In genomic region chr2:216078776-216079175, GRCh38 we compare ENCODE assay signal across 1 cellular context.
TF ChIP-seq lines count a peak whose summit lies in the region.

No MANE protein-coding gene starts in this region.

TF ChIP-seq in HepG2, 621 proteins besides CTCF, POLR2A, EP300 and RAD21 (continued from another document and continues in another):
- TF ChIP-seq TARDBP (CRISPR knock-in tag; IDR thresholded peaks at IDR 0.05): peak; percentile 94
- TF ChIP-seq HNRNPK (IDR thresholded peaks at IDR 0.05; ENCODE audit: low read depth, low read length, poor library complexity, severe bottlenecking): no peak
- TF ChIP-seq CREB1 (IDR thresholded peaks at IDR 0.05): peak; percentile 39; the same call in 1 of the 2 replicates
- TF ChIP-seq CREB1 (CRISPR knock-in tag; IDR thresholded peaks at IDR 0.05): peak; percentile 86
- TF ChIP-seq HOXA7 (CRISPR knock-in tag; IDR thresholded peaks at IDR 0.05): no peak
- TF ChIP-seq, protein P1, sequence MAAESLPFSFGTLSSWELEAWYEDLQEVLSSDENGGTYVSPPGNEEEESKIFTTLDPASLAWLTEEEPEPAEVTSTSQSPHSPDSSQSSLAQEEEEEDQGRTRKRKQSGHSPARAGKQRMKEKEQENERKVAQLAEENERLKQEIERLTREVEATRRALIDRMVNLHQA (CRISPR knock-in tag; IDR thresholded peaks at IDR 0.05): peak; percentile 95
- TF ChIP-seq PBX3 (CRISPR knock-in tag; IDR thresholded peaks at IDR 0.05; ENCODE audit: borderline replicate concordance): no peak
- TF ChIP-seq, protein P2, sequence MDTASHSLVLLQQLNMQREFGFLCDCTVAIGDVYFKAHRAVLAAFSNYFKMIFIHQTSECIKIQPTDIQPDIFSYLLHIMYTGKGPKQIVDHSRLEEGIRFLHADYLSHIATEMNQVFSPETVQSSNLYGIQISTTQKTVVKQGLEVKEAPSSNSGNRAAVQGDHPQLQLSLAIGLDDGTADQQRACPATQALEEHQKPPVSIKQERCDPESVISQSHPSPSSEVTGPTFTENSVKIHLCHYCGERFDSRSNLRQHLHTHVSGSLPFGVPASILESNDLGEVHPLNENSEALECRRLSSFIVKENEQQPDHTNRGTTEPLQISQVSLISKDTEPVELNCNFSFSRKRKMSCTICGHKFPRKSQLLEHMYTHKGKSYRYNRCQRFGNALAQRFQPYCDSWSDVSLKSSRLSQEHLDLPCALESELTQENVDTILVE (CRISPR knock-in tag; IDR thresholded peaks at IDR 0.05): peak; percentile 93
- peak; percentile 46; the same call in 1 of the 2 replicates for TF ChIP-seq ZNF460 (CRISPR knock-in tag; IDR thresholded peaks at IDR 0.05; ENCODE audit: borderline replicate concordance)
- TF ChIP-seq STAT6 (CRISPR knock-in tag; IDR thresholded peaks at IDR 0.05; ENCODE audit: borderline replicate concordance): peak; percentile 84
- no peak for TF ChIP-seq IRX3 (CRISPR knock-in tag; IDR thresholded peaks at IDR 0.05; ENCODE audit: borderline replicate concordance, low read depth)
- TF ChIP-seq REL (CRISPR knock-in tag; conservative IDR thresholded peaks at IDR 0.05): no peak
- TF ChIP-seq ZNF720 (CRISPR knock-in tag; IDR thresholded peaks at IDR 0.05): no peak
- TF ChIP-seq ZNF558 (CRISPR knock-in tag; IDR thresholded peaks at IDR 0.05; ENCODE audit: borderline replicate concordance): peak; percentile 42; the same call in 1 of the 2 replicates
- 0 out of 2 replicates have a peak, but pooled peaks have one; percentile 43 for TF ChIP-seq MAX (IDR thresholded peaks at IDR 0.05)
- TF ChIP-seq GZF1 (CRISPR knock-in tag; IDR thresholded peaks at IDR 0.05): no peak
- TF ChIP-seq DNMT1 (CRISPR knock-in tag; IDR thresholded peaks at IDR 0.05): no peak
- peak; percentile 97 for TF ChIP-seq SMARCC2 (IDR thresholded peaks at IDR 0.05)
- TF ChIP-seq NFKB2 (CRISPR knock-in tag; IDR thresholded peaks at IDR 0.05; ENCODE audit: borderline replicate concordance): no peak
- TF ChIP-seq ZBTB7B (CRISPR knock-in tag; IDR thresholded peaks at IDR 0.05): peak; percentile 95
- peak; percentile 84 for TF ChIP-seq HHEX (CRISPR knock-in tag; IDR thresholded peaks at IDR 0.05)
- TF ChIP-seq HOXA3 (CRISPR knock-in tag; IDR thresholded peaks at IDR 0.05): no peak
- TF ChIP-seq NR2F2 (IDR thresholded peaks at IDR 0.05; ENCODE audit: borderline replicate concordance, low read depth): peak; percentile 86
- TF ChIP-seq U2AF2 (IDR thresholded peaks at IDR 0.05; ENCODE audit: low read depth, low read length): no peak
- TF ChIP-seq ZNF609 (CRISPR knock-in tag; IDR thresholded peaks at IDR 0.05; ENCODE audit: borderline replicate concordance): peak; percentile 75; the same call in 1 of the 2 replicates
- TF ChIP-seq HDAC1 (CRISPR knock-in tag; IDR thresholded peaks at IDR 0.05): peak; percentile 93
- TF ChIP-seq, protein P3, sequence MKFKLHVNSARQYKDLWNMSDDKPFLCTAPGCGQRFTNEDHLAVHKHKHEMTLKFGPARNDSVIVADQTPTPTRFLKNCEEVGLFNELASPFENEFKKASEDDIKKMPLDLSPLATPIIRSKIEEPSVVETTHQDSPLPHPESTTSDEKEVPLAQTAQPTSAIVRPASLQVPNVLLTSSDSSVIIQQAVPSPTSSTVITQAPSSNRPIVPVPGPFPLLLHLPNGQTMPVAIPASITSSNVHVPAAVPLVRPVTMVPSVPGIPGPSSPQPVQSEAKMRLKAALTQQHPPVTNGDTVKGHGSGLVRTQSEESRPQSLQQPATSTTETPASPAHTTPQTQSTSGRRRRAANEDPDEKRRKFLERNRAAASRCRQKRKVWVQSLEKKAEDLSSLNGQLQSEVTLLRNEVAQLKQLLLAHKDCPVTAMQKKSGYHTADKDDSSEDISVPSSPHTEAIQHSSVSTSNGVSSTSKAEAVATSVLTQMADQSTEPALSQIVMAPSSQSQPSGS (CRISPR knock-in tag; IDR thresholded peaks at IDR 0.05): peak; percentile 96
- TF ChIP-seq ZNF333 (CRISPR knock-in tag; IDR thresholded peaks at IDR 0.05; ENCODE audit: borderline replicate concordance): no peak
- TF ChIP-seq PHF21A (CRISPR knock-in tag; IDR thresholded peaks at IDR 0.05): peak; percentile 95
- peak; percentile 76; the same call in 1 of the 2 replicates for TF ChIP-seq RFXANK (CRISPR knock-in tag; IDR thresholded peaks at IDR 0.05)
- no peak for TF ChIP-seq ZNF143 (CRISPR knock-in tag; IDR thresholded peaks at IDR 0.05)
- peak; percentile 83 for TF ChIP-seq KLF6 (CRISPR knock-in tag; IDR thresholded peaks at IDR 0.05)
- TF ChIP-seq CAMTA2 (CRISPR knock-in tag; IDR thresholded peaks at IDR 0.05; ENCODE audit: borderline replicate concordance): no peak
- TF ChIP-seq TAF15 (IDR thresholded peaks at IDR 0.05; ENCODE audit: low read depth, low read length, poor library complexity, severe bottlenecking): no peak
- TF ChIP-seq, protein P4, sequence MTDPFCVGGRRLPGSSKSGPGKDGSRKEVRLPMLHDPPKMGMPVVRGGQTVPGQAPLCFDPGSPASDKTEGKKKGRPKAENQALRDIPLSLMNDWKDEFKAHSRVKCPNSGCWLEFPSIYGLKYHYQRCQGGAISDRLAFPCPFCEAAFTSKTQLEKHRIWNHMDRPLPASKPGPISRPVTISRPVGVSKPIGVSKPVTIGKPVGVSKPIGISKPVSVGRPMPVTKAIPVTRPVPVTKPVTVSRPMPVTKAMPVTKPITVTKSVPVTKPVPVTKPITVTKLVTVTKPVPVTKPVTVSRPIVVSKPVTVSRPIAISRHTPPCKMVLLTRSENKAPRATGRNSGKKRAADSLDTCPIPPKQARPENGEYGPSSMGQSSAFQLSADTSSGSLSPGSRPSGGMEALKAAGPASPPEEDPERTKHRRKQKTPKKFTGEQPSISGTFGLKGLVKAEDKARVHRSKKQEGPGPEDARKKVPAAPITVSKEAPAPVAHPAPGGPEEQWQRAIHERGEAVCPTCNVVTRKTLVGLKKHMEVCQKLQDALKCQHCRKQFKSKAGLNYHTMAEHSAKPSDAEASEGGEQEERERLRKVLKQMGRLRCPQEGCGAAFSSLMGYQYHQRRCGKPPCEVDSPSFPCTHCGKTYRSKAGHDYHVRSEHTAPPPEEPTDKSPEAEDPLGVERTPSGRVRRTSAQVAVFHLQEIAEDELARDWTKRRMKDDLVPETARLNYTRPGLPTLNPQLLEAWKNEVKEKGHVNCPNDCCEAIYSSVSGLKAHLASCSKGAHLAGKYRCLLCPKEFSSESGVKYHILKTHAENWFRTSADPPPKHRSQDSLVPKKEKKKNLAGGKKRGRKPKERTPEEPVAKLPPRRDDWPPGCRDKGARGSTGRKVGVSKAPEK (CRISPR knock-in tag; IDR thresholded peaks at IDR 0.05; ENCODE audit: borderline replicate concordance): peak; percentile 57; the same call in 1 of the 2 replicates
- 0 out of 2 replicates have a peak, but pooled peaks have one; percentile 36 for TF ChIP-seq ZNF616 (CRISPR knock-in tag; IDR thresholded peaks at IDR 0.05; ENCODE audit: low read depth)
- peak; percentile 99 for TF ChIP-seq MED1 (CRISPR knock-in tag; IDR thresholded peaks at IDR 0.05)
- no peak; the same call in 1 of the 2 replicates for TF ChIP-seq JUN (CRISPR knock-in tag; IDR thresholded peaks at IDR 0.05)
- TF ChIP-seq JUND (CRISPR knock-in tag; IDR thresholded peaks at IDR 0.05): no peak
- no peak for TF ChIP-seq PHF20 (CRISPR knock-in tag; IDR thresholded peaks at IDR 0.05)
- TF ChIP-seq CCDC6 (CRISPR knock-in tag; IDR thresholded peaks at IDR 0.05): peak; percentile 80; the same call in 1 of the 2 replicates
- TF ChIP-seq ZSCAN29 (CRISPR knock-in tag; conservative IDR thresholded peaks at IDR 0.05): no peak
- TF ChIP-seq CCAR2 (optimal IDR thresholded peaks at IDR 0.05; ENCODE audit: low read depth, low read length): no peak
- TF ChIP-seq, protein P5, sequence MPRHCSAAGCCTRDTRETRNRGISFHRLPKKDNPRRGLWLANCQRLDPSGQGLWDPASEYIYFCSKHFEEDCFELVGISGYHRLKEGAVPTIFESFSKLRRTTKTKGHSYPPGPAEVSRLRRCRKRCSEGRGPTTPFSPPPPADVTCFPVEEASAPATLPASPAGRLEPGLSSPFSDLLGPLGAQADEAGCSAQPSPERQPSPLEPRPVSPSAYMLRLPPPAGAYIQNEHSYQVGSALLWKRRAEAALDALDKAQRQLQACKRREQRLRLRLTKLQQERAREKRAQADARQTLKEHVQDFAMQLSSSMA (CRISPR knock-in tag; IDR thresholded peaks at IDR 0.05): no peak
- peak; percentile 98 for TF ChIP-seq PAXIP1 (CRISPR knock-in tag; conservative IDR thresholded peaks at IDR 0.05)
- TF ChIP-seq CENPX (CRISPR knock-in tag; IDR thresholded peaks at IDR 0.05): no peak
- TF ChIP-seq ZNF879 (CRISPR knock-in tag; IDR thresholded peaks at IDR 0.05): peak; percentile 75; the same call in 1 of the 2 replicates
- TF ChIP-seq SALL1 (CRISPR knock-in tag; IDR thresholded peaks at IDR 0.05): peak; percentile 72; the same call in 1 of the 2 replicates
